8 cellular contexts compared by ENCODE assay signal in genomic region chr14:102508410-102508773, GRCh38. TPM values are rescaled to one million over a fixed set of nuclear protein-coding genes. Genes with fewer than 3 reads are reported as not detected.
DNase-seq lines count a peak whose midpoint lies in the region; ATAC-seq and TF ChIP-seq lines count a peak whose summit lies in the region.

No MANE protein-coding gene starts in this region.

- H3K27me3 Mint-ChIP-seq in IgD-negative memory B cell, result no peaks in the 10 kb centered on the region

- H2AFZ ChIP-seq in mammary epithelial cell (ENCODE audit: low read depth, low read length), result no peak overlapping the region

- dilution Hi-C loops in mammary epithelial cell (cut with HindIII; ENCODE audit: low sequenced_read_pairs), result loop anchor here (10.0 kb wide), 1 partner anchor 214 kb away; no protein-coding TSS in a partner anchor

- H3K36me3 Mint-ChIP-seq in IgD-negative memory B cell, result peaks cover 2% of the 10 kb centered on the region

- H3K4me1 ChIP-seq in mammary epithelial cell (ENCODE audit: insufficient read depth, low read length), result peaks cover 12% of the 10 kb centered on the region
- no peaks in the 10 kb centered on the region for H3K4me1 ChIP-seq in mesodermal cell (ENCODE audit: control insufficient read depth, insufficient read depth, low read length, poor library complexity, severe bottlenecking)

- peak overlapping the region; percentile 60 to 88 (median 66) for H3K4me3 Mint-ChIP-seq in IgD-negative memory B cell

- no peak for ATAC-seq in HG03025 (IDR thresholded peaks at IDR 0.05; ENCODE audit: low FRiP score, unreplicated experiment)

- no peaks in the 10 kb centered on the region for H3K9me3 ChIP-seq in mammary epithelial cell (replicated peaks; ENCODE audit: insufficient read depth, low read length)
- no peaks in the 10 kb centered on the region for H3K9me3 ChIP-seq in mesodermal cell (ENCODE audit: control insufficient read depth, low read length)

- TF ChIP-seq CTCF in mammary epithelial cell (conservative IDR thresholded peaks at IDR 0.05 in 1 of 2, IDR thresholded peaks at IDR 0.05 in 1 of 2; ENCODE audit: extremely low read depth in 1 of 2, insufficient read depth in 1 of 2, low read depth in 1 of 2, low read length in 2 of 2) (no peak), GM10248 (IDR thresholded peaks at IDR 0.05; ENCODE audit: control extremely low read depth, extremely low read depth, low read depth, missing control alignments) (no peak)

- DNase-seq in 8988T, result peak; percentile 97
- DNase-seq in mammary epithelial cell, result no peak
- no peak for DNase-seq in GM10248 (ENCODE audit: extremely low spot score)
- no peak for DNase-seq in NCI-H1694 (lab: John Stamatoyannopoulos, UW)
- no peak for DNase-seq in activated effector memory CD4-positive, alpha-beta T cell treated with Interleukin-2 at 50 U/mL for 16 hours

- no peaks in the 10 kb centered on the region for H3K36me3 ChIP-seq in mammary epithelial cell (ENCODE audit: insufficient read depth, low read length)
- H3K36me3 ChIP-seq in mesodermal cell (ENCODE audit: control insufficient read depth, insufficient read depth, low read length), result peaks cover 13% of the 10 kb centered on the region

- no peak overlapping the region for H3K9ac ChIP-seq in mammary epithelial cell (ENCODE audit: insufficient read depth, low read length)

- POLR2A ChIA-PET in GM10248 (lab: Yijun Ruan, JAX), result no interaction called here

- H3K27ac Mint-ChIP-seq in IgD-negative memory B cell, result peak overlapping the region in 1 of 3 donors; percentile 85

- peaks cover 6% of the 10 kb centered on the region for H3K79me2 ChIP-seq in mammary epithelial cell (ENCODE audit: insufficient read depth, low read length)

- H3K4me1 Mint-ChIP-seq in IgD-negative memory B cell, result peaks cover 4 to 6% (median 5%) of the 10 kb centered on the region in 3 donors

- peak overlapping the region; percentile 91 for H3K4me2 ChIP-seq in mammary epithelial cell (ENCODE audit: insufficient read depth, low read depth, low read length)

- H3K27me3 ChIP-seq in mammary epithelial cell (ENCODE audit: insufficient read depth, low read length), result no peaks in the 10 kb centered on the region

- H3K4me3 ChIP-seq in mammary epithelial cell (replicated peaks in 1 of 3; ENCODE audit: insufficient read depth in 1 of 3, low read depth in 2 of 3, low read length in 3 of 3), result peak overlapping the region in 2 of 3 experiments; percentile 52 to 67
- peak overlapping the region; percentile 51 for H3K4me3 ChIP-seq in mesodermal cell (ENCODE audit: extremely low read depth, insufficient read depth, low read length, poor library complexity, severe bottlenecking)

- H4K20me1 ChIP-seq in mammary epithelial cell (ENCODE audit: insufficient read depth, low read length), result no peaks in the 10 kb centered on the region

- 94% methylated on average over 11 of the region's 14 CpGs for WGBS in mammary epithelial cell (ENCODE audit: low coverage, missing lambda C conversion rate)
- WGBS in mesodermal cell (ENCODE audit: insufficient coverage in 2 of 2), 2 experiments, result 79 to 83% methylated on average over 10 to 11 of the region's 14 CpGs

- H3K27ac ChIP-seq in mammary epithelial cell (ENCODE audit: insufficient read depth, low read depth, low read length), result no peak overlapping the region
- no peak overlapping the region for H3K27ac ChIP-seq in mesodermal cell (ENCODE audit: low read depth, low read length, severe bottlenecking)

- intact Hi-C loops in mammary epithelial cell (cut with micrococcal nuclease), result no loop called here

- H3K9me3 Mint-ChIP-seq in IgD-negative memory B cell, result no peaks in the 10 kb centered on the region

- BruUV-seq in mammary epithelial cell (replicated peaks; lab: Mats Ljungman, UMichigan), result no TSS peak

- in situ Hi-C loops in mammary epithelial cell (cut with MboI; ENCODE audit: low sequenced_read_pairs in 2 of 2), result no loop called here

- CTCF ChIA-PET in mammary epithelial cell (lab: Charles Lee; ENCODE audit: low non-redundant PET), result no interaction called here
- CTCF ChIA-PET in GM10248 (lab: Yijun Ruan, JAX), result interaction anchor here (0.9 to 1.8 kb wide), 5 partner anchors 10 to 191 kb away, joined by 3 to 4 read pairs (median 3); no protein-coding TSS in a partner anchor

RNA-seq across cellular contexts. Expression of gene ANKRD9, which starts 1.2 kb away (rescaled TPM):
- polyA plus RNA-seq in IgD-negative memory B cell (0.93 TPM), mammary epithelial cell (8.8 TPM)
- total RNA-seq in mammary epithelial cell, result 10 to 100 TPM; 11.8 to 24.0 TPM
- 8.6 TPM for polyA minus RNA-seq in mammary epithelial cell
- polyA plus RNA-seq in mesodermal cell (2013, experiment 1 of 2), result 19.6 TPM
- 15.8 TPM for polyA plus RNA-seq in mesodermal cell (2013, experiment 2 of 2)
